ENCODE assay signal across 16 cellular contexts in the genomic region with DNA sequence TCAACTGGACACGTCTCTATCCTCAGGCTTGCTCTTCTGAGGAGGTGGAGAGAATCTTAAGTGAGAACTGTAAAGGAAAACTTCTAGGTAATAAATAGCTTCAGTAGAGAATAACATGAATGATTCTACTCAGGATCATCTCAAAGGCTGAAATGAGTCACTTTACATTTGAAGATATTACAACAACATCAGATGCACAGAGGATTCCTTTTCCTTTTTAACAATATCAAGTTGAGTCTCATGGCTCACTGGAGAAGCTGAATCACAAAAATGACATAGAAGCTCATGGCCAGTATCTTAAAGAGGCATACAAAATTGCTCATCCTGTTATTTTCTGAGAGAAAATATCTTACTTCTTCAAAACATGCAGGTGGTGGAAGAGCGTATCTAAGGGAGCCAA.
"Had no signal": no experiment of that assay in that cellular context is flagged by ENCODE, and none has a peak within 500 bp of the region (broad histone marks: within the 10 kb centered on the region; RNA-seq: fewer than 3 reads in every experiment).

No MANE protein-coding gene starts in this region.

- H3K9me3 Mint-ChIP-seq: activated naive CD4-positive, alpha-beta T cell treated with anti-CD3 and anti-CD28 coated beads for 36 hours; immature natural killer cell; memory B cell; nephron; stimulated activated naive CD8-positive, alpha-beta T cell treated with anti-CD3 and anti-CD28 coated beads, Interleukin-15, Interleukin-2, amounts not matched to agents 100 ng/mL and 50 ng/mL, for 24 hours had no signal

- H3K4me3 ChIP-seq: left lung, thoracic aorta had no signal

- H3K36me3 Mint-ChIP-seq: activated CD8-positive, alpha-beta memory T cell treated with anti-CD3 and anti-CD28 coated beads, Interleukin-2, amount 10 ng/mL, durations not matched to agents 7 days and 5 days; brain; immature natural killer cell; memory B cell had no signal

- H3K27ac Mint-ChIP-seq: activated CD8-positive, alpha-beta memory T cell treated with anti-CD3 and anti-CD28 coated beads, Interleukin-2, amount 10 ng/mL, durations not matched to agents 7 days and 5 days; activated naive CD4-positive, alpha-beta T cell treated with anti-CD3 and anti-CD28 coated beads for 36 hours; immature natural killer cell; memory B cell; stimulated activated naive CD8-positive, alpha-beta T cell treated with anti-CD3 and anti-CD28 coated beads, Interleukin-15, Interleukin-2, amounts not matched to agents 100 ng/mL and 50 ng/mL, for 24 hours had no signal

- ATAC-seq: activated CD8-positive, alpha-beta memory T cell treated with anti-CD3 and anti-CD28 coated beads, Interleukin-2, amount 10 ng/mL, durations not matched to agents 7 days and 5 days had no signal

- H3K4me1 Mint-ChIP-seq: activated CD8-positive, alpha-beta memory T cell treated with anti-CD3 and anti-CD28 coated beads, Interleukin-2, amount 10 ng/mL, durations not matched to agents 7 days and 5 days; immature natural killer cell; memory B cell had no signal

- H3K9me3 ChIP-seq: left lung, thoracic aorta had no signal

- H3K36me3 ChIP-seq: left lung, thoracic aorta had no signal

- H3K4me3 Mint-ChIP-seq: activated CD8-positive, alpha-beta memory T cell treated with anti-CD3 and anti-CD28 coated beads, Interleukin-2, amount 10 ng/mL, durations not matched to agents 7 days and 5 days; activated naive CD4-positive, alpha-beta T cell treated with anti-CD3 and anti-CD28 coated beads for 36 hours; brain; immature natural killer cell; memory B cell; nephron; stimulated activated naive CD8-positive, alpha-beta T cell treated with anti-CD3 and anti-CD28 coated beads, Interleukin-15, Interleukin-2, amounts not matched to agents 100 ng/mL and 50 ng/mL, for 24 hours had no signal

- H3K27ac ChIP-seq: left lung, thoracic aorta had no signal

- H3K27me3 Mint-ChIP-seq: brain had no signal

- H3K27me3 ChIP-seq: left lung had no signal

- DNase-seq: activated CD4-positive, alpha-beta T cell treated with anti-CD3 and anti-CD28 coated beads, Interleukin-2, amount 50 U/mL, for 48 hours; activated CD8-positive, alpha-beta memory T cell treated with anti-CD3 and anti-CD28 coated beads, Interleukin-2, amount 10 ng/mL, durations not matched to agents 7 days and 5 days; activated naive CD4-positive, alpha-beta T cell treated with anti-CD3 and anti-CD28 coated beads for 36 hours; amniotic stem cell; cerebellar nuclear complex; dermis blood vessel endothelial cell; glutamatergic neuron; immature natural killer cell; left lung; stimulated activated CD4-positive, alpha-beta T cell treated with anti-CD3 and anti-CD28 coated beads, Interleukin-4, amount 100 ng/mL, for 1 hour; stimulated activated CD8-positive, alpha-beta memory T cell treated with anti-CD3 and anti-CD28 coated beads, Interleukin-4, amount 100 ng/mL, for 48 hours had no signal
